8 cellular contexts compared by ENCODE assay signal in the genomic region with DNA sequence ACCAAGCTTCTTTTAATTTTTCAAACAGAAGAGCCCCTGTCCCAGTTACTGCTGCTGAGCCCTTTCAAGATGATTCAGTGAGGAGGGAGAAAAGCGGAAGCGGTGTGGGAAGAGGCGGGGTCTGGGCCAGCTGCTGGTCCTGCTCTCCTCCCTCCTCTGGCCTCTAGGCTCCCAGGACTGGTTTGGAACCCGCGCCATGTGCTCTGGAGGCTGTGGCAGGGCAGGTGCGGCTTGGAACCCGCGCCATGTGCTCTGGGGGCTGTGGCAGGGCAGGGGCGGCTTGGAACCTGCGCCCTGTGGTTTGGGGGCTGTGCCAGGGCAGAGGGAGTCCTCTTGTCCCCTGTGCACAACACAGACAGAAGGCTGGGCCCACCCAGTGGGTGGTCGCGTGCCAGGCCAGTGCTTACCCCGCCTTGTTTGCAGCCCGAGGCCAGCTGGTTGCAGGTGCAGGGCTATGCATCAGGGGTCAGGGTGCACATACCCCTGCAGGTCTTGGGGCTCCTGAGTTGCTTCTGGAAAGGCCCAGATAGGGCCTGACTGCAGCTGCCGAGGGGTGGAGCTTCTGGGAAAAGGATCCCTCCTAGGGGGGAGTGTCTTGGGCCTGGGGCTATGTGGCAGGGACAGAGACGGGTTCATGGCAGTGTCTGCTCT. TPM values are rescaled to one million over a fixed set of nuclear protein-coding genes. Genes with fewer than 3 reads are reported as not detected.
DNase-seq lines count a peak whose midpoint lies in the region; ATAC-seq, FAIRE-seq and TF ChIP-seq lines count a peak whose summit lies in the region.

No MANE protein-coding gene starts in this region.

- H4K5ac ChIP-seq in H1 (ENCODE audit: insufficient read length, low read depth, low read length): no peak overlapping the region

- H2AFZ ChIP-seq in PC-9 (no peak overlapping the region), H1 (ENCODE audit: low read length) (no peak overlapping the region)

- H3F3A ChIP-seq in PC-9 (ENCODE audit: insufficient read depth, low read depth): peaks cover 10% of the 10 kb centered on the region; the same call in 1 of the 2 replicates

- no peak for TF ChIP-seq POLR2A in H1 (IDR thresholded peaks at IDR 0.05; ENCODE audit: control extremely low read depth in 1 of 2, low read depth in 2 of 2, low read length in 2 of 2)

- no peak overlapping the region for H3K18ac ChIP-seq in H1 (ENCODE audit: extremely low read depth, low read length)

- POLR2A ChIA-PET in PC-9 (lab: Charles Lee; ENCODE audit: unreplicated experiment) (interaction anchor here (0.6 kb wide), 1 partner anchor 707 kb away, joined by 9 read pairs; no protein-coding TSS in a partner anchor), H1 (lab: Charles Lee; ENCODE audit: partially characterized antibody) (interaction anchor here (0.9 to 1.0 kb wide), 2 partner anchors 64 to 146 kb away, joined by 3 to 4 read pairs; no protein-coding TSS in a partner anchor)

- H3K27ac ChIP-seq in PC-9: peak overlapping the region; percentile 77
- H3K27ac ChIP-seq in H1 (ENCODE audit: low read depth, low read length): no peak overlapping the region

- TF ChIP-seq EP300 in H1 (IDR thresholded peaks at IDR 0.05; ENCODE audit: borderline replicate concordance in 1 of 2, low read depth in 2 of 2, low read length in 2 of 2): no peak

- intact Hi-C loops in PC-9 (cut with micrococcal nuclease; ENCODE audit: unreplicated experiment): loop anchor here (1.0 to 10.0 kb wide), 5 partner anchors 17 to 602 kb away; no protein-coding TSS in a partner anchor

- no peaks in the 10 kb centered on the region for H3K9me3 ChIP-seq in BE2C
- H3K9me3 ChIP-seq in PC-9 (ENCODE audit: insufficient read depth, low read depth): no peaks in the 10 kb centered on the region
- no peaks in the 10 kb centered on the region for H3K9me3 ChIP-seq in H1 (ENCODE audit: insufficient read depth in 2 of 2, low read depth in 1 of 2, low read length in 1 of 2)

- peak; percentile 62 for DNase-seq in BE2C
- DNase-seq in PC-9: peak; percentile 62 to 66
- DNase-seq in H1 (ENCODE audit: low read depth in 1 of 2, low spot score in 2 of 2): peak in 1 of 2 experiments; percentile 61
- DNase-seq in NCI-H2029 treated with DMSO at 0.1 percent for 48 hours (lab: John Stamatoyannopoulos, UW): no peak
- no peak for DNase-seq in SHP77 (lab: John Stamatoyannopoulos, UW)
- no peak for DNase-seq in NCI-H526 treated with DMSO at 0.1 percent for 48 hours (lab: John Stamatoyannopoulos, UW)
- DNase-seq in G401 (ENCODE audit: low spot score): no peak

- no peak overlapping the region for H2BK20ac ChIP-seq in H1 (ENCODE audit: low read length)

- BruUV-seq in PC-9 (replicated peaks; lab: Mats Ljungman, UMichigan): no TSS peak

- CTCF ChIA-PET in PC-9 (lab: Charles Lee) (interaction anchor here (1.2 kb wide), 1 partner anchor 152 kb away, joined by 5 read pairs; no protein-coding TSS in a partner anchor), H1 (lab: Charles Lee; ENCODE audit: partially characterized antibody) (interaction anchor here (1.1 to 12.9 kb wide), 5 partner anchors 12 to 152 kb away, joined by 3 to 165 read pairs (median 3); no protein-coding TSS in a partner anchor)

- no peaks in the 10 kb centered on the region for H3K23me2 ChIP-seq in H1 (ENCODE audit: low read depth, low read length)

- H3K27me3 ChIP-seq in BE2C: no peaks in the 10 kb centered on the region
- H3K27me3 ChIP-seq in PC-9 (ENCODE audit: insufficient read depth, low read depth): no peaks in the 10 kb centered on the region
- H3K27me3 ChIP-seq in H1 (replicated peaks in 1 of 4; ENCODE audit: control insufficient read depth in 3 of 4, extremely low read depth in 1 of 4, insufficient read depth in 3 of 4, low read length in 3 of 4): no peaks in the 10 kb centered on the region

- 74% methylated on average over 10 of the region's 16 CpGs; no CpG with 5 or more reads in 1 of the 2 experiments for WGBS in H1 (ENCODE audit: extremely low coverage in 1 of 2, insufficient coverage in 1 of 2, insufficient read length in 1 of 2, insufficient replicate concordance in 2 of 2, low coverage in 1 of 2, low lambda C conversion rate in 2 of 2, missing lambda C conversion rate in 1 of 2), 2 experiments

- peak; percentile 48 for ATAC-seq in GM19023 (IDR thresholded peaks at IDR 0.05; ENCODE audit: unreplicated experiment)

- H2AK5ac ChIP-seq in H1 (ENCODE audit: low read depth, low read length): no peak overlapping the region

- TF ChIP-seq CTCF in BE2C (IDR thresholded peaks at IDR 0.05; ENCODE audit: low read depth, low read length) (no peak), PC-9 (conservative IDR thresholded peaks at IDR 0.05) (no peak), H1 (IDR thresholded peaks at IDR 0.05; ENCODE audit: control extremely low read depth in 1 of 3, insufficient read depth in 1 of 3, low read depth in 1 of 3, low read length in 3 of 3) (no peak)

- H3K4me1 ChIP-seq in BE2C (no peaks in the 10 kb centered on the region), PC-9 (replicated peaks; ENCODE audit: insufficient read depth) (peaks cover 26% of the 10 kb centered on the region), H1 (replicated peaks in 1 of 4; ENCODE audit: control insufficient read depth in 3 of 4, insufficient read depth in 4 of 4, low read length in 3 of 4) (peaks cover 0 to 13% (median 4%) of the 10 kb centered on the region in 4 experiments; a peak in 3 of 7 replicates)

- no peak overlapping the region for H3K56ac ChIP-seq in H1 (replicated peaks; ENCODE audit: insufficient read length, low read depth, low read length)

- no peak overlapping the region; the same call in 1 of the 2 replicates for H2BK12ac ChIP-seq in H1 (ENCODE audit: low read depth, low read length)

- no peaks in the 10 kb centered on the region for H3K9me2 ChIP-seq in PC-9 (ENCODE audit: insufficient read depth)

- FAIRE-seq in H1 (lab: Jason Lieb, UNC): no peak

- H3K4me2 ChIP-seq in PC-9 (peak overlapping the region; percentile 78), H1 (ENCODE audit: insufficient read depth in 1 of 2, low read depth in 2 of 2, low read length in 2 of 2) (0 out of 4 replicates have a peak overlapping the region, but pooled peaks of 1 of the 2 experiments have one; percentile 31)

- no peaks in the 10 kb centered on the region for H3K79me1 ChIP-seq in H1 (ENCODE audit: low read depth, low read length)

- no peak overlapping the region for H3K23ac ChIP-seq in H1 (ENCODE audit: insufficient read length)

- no peak overlapping the region; the same call in 1 of the 2 replicates for H2BK5ac ChIP-seq in H1 (ENCODE audit: low read depth, low read length)

- no peak overlapping the region for H4K91ac ChIP-seq in H1 (replicated peaks; ENCODE audit: insufficient read length, low read length)

- TF ChIP-seq RAD21 in H1 (IDR thresholded peaks at IDR 0.05 in 1 of 2, conservative IDR thresholded peaks at IDR 0.05 in 1 of 2; ENCODE audit: low read depth in 2 of 2, low read length in 2 of 2): no peak

- H3K4me3 ChIP-seq in BE2C (ENCODE audit: low read depth, low read length) (no peak overlapping the region), PC-9 (peak overlapping the region; percentile 46; the same call in 1 of the 2 replicates), H1 (ENCODE audit: extremely low read depth in 1 of 4, insufficient read depth in 2 of 4, low read depth in 3 of 4, low read length in 4 of 4) (no peak overlapping the region)

- no peak overlapping the region for H2BK120ac ChIP-seq in H1 (replicated peaks; ENCODE audit: low read depth, low read length)

- no peak overlapping the region for H2BK15ac ChIP-seq in H1 (ENCODE audit: low read length)

- H3K79me2 ChIP-seq in PC-9 (ENCODE audit: low read depth) (no peaks in the 10 kb centered on the region), H1 (ENCODE audit: control insufficient read depth in 1 of 2, insufficient read depth in 2 of 2, low read length in 2 of 2) (no peaks in the 10 kb centered on the region)

- H3K9ac ChIP-seq in H1 (replicated peaks in 1 of 4; ENCODE audit: extremely low read depth in 1 of 4, low read depth in 3 of 4, low read length in 3 of 4): no peak overlapping the region

- H4K8ac ChIP-seq in H1 (ENCODE audit: extremely low read depth, insufficient read depth, low read length): no peak overlapping the region

- no peak overlapping the region for H3K4ac ChIP-seq in H1 (replicated peaks; ENCODE audit: insufficient read length, low read depth, low read length)

- no peak overlapping the region for H3K14ac ChIP-seq in H1 (ENCODE audit: insufficient read length)

- H4K20me1 ChIP-seq in PC-9 (ENCODE audit: insufficient read depth) (no peaks in the 10 kb centered on the region), H1 (replicated peaks in 1 of 2; ENCODE audit: control insufficient read depth in 1 of 2, insufficient read depth in 2 of 2, low read length in 2 of 2) (no peaks in the 10 kb centered on the region)

- in situ Hi-C loops in G401 (cut with HindIII; ENCODE audit: low sequenced_read_pairs): no loop called here

- no peaks in the 10 kb centered on the region for H3K36me3 ChIP-seq in BE2C
- no peaks in the 10 kb centered on the region for H3K36me3 ChIP-seq in PC-9 (ENCODE audit: low read depth)
- H3K36me3 ChIP-seq in H1 (ENCODE audit: control insufficient read depth in 2 of 4, insufficient read depth in 4 of 4, low read length in 3 of 4): no peaks in the 10 kb centered on the region

TF ChIP-seq in H1, 55 proteins besides CTCF, POLR2A, EP300 and RAD21:
- TF ChIP-seq MAX (IDR thresholded peaks at IDR 0.05): peak; percentile 59; the same call in 1 of the 2 replicates
- no peak for TF ChIP-seq CEBPB (IDR thresholded peaks at IDR 0.05; ENCODE audit: low read depth, low read length)
- no peak for TF ChIP-seq KDM4A (IDR thresholded peaks at IDR 0.05; ENCODE audit: low read depth, low read length, severe bottlenecking)
- TF ChIP-seq POLR2AphosphoS5 (IDR thresholded peaks at IDR 0.05; ENCODE audit: low read depth, low read length): no peak
TF ChIP-seq in H1: peak in this region for 1.

RNA-seq across cellular contexts. Expression of gene ALG1L2, which starts 12.2 kb away (rescaled TPM):
- polyA plus RNA-seq in BE2C (2012; ENCODE audit: insufficient read depth, insufficient read length, low read depth): not detected
- 2.2 and 2.6 TPM in 2 replicates for total RNA-seq in PC-9 (2021)
- 1.2 and 1.7 TPM in 2 replicates for total RNA-seq in H1 (2021; fragmentation: NEBNext Ultra II Directional; extraction: Animal tissue kit (Norgen Biotek cat#: 25700))
- polyA plus RNA-seq in H1 (2011; rRNA removed): 0.15 TPM in 1 of 2 replicates, not detected in the other
- polyA plus RNA-seq in H1 (2011; cell fraction: cytosol; rRNA removed): not detected
- not detected for polyA plus RNA-seq in H1 (2011; cell fraction: nucleus; rRNA removed)
- 0.75 TPM in 1 of 4 replicates, not detected in the others for polyA plus RNA-seq in H1 (2012, experiment 1 of 2)
- not detected for polyA plus RNA-seq in H1 (2012, experiment 2 of 2)
- polyA plus RNA-seq in H1 (2013, experiment 1 of 2): not detected
- not detected for polyA plus RNA-seq in H1 (2013, experiment 2 of 2)
- polyA minus RNA-seq in H1 (2011; rRNA and poly(A)+ RNA removed): 0.41 TPM in 1 of 2 replicates, not detected in the other
- polyA minus RNA-seq in H1 (2011; cell fraction: cytosol; rRNA and poly(A)+ RNA removed): not detected
- polyA minus RNA-seq in H1 (2011; cell fraction: nucleus; rRNA and poly(A)+ RNA removed): not detected
- not detected in 2 replicates for total RNA-seq in G401 (2014; rRNA removed; shearing (Covaris generic))

Comparison
In these comparisons a context has a peak if more than half of its experiments do, and no peak if none do; other contexts are left out.
1. DNase-seq: peak in BE2C (single experiment) and PC-9 (2 of 2); none in NCI-H2029 treated with DMSO at 0.1 percent for 48 hours (single experiment), SHP77 (0 of 2), NCI-H526 treated with DMSO at 0.1 percent for 48 hours (single experiment) and G401 (single experiment).